In genomic region chr2:99153921-99154604, GRCh38 we compare ENCODE assay signal across 6 cellular contexts. TPM values are rescaled to one million over a fixed set of nuclear protein-coding genes. Genes with fewer than 3 reads are reported as not detected.
DNase-seq lines count a peak whose midpoint lies in the region; ATAC-seq and TF ChIP-seq lines count a peak whose summit lies in the region.

No MANE protein-coding gene starts in this region.

- peaks cover 0 to 12% (median 0%) of the 10 kb centered on the region in 4 donors for H3K36me3 ChIP-seq in right lobe of liver

- no peaks in the 10 kb centered on the region for H3K9me3 ChIP-seq in right lobe of liver

- TF ChIP-seq CTCF in WI38 (IDR thresholded peaks at IDR 0.05; ENCODE audit: low read depth, low read length) (no peak), right lobe of liver (IDR thresholded peaks at IDR 0.05) (no peak)

- H3K27me3 ChIP-seq in right lobe of liver = no peaks in the 10 kb centered on the region

- peak in 3 of 4 donors; percentile 1 to 6 (median 4) for ATAC-seq in right lobe of liver

- intact Hi-C loops in right lobe of liver (cut with DNase I) = no loop called here

- H3K27ac ChIP-seq in right lobe of liver = peak overlapping the region; percentile 86 to 94 (median 87)

- H3K4me3 ChIP-seq in WI38 (ENCODE audit: low read depth, low read length) = peak overlapping the region; percentile 82
- H3K4me3 ChIP-seq in right lobe of liver = peak overlapping the region; percentile 74 to 93 (median 84)

- TF ChIP-seq POLR2A in right lobe of liver (IDR thresholded peaks at IDR 0.05) = no peak

- DNase-seq in D341Med (ENCODE audit: low spot score) (peak; percentile 16), right lobe of liver (no peak), ureter (ENCODE audit: low spot score) (no peak), NCI-H345 (lab: John Stamatoyannopoulos, UW) (no peak)
- no peak for DNase-seq in activated CD4-positive, alpha-beta T cell treated with anti-CD3 and anti-CD28 coated beads for 1 hour

- H3K4me1 ChIP-seq in right lobe of liver = peaks cover 0 to 16% (median 0%) of the 10 kb centered on the region in 4 donors

- 15% methylated on average over 10 of the region's 12 CpGs for WGBS in right lobe of liver (ENCODE audit: insufficient coverage, low coverage, low lambda C conversion rate, missing lambda C conversion rate)

RNA-seq across cellular contexts. Expression of gene TSGA10, which starts 0.7 kb away (rescaled TPM):
- total RNA-seq in right lobe of liver (1 to 10 TPM; 1.6 to 5.6 (median 2.7) TPM), ureter (19.9 TPM)

RNA-seq across cellular contexts. Expression of gene LIPT1, which starts 0.7 kb away (rescaled TPM):
- total RNA-seq in right lobe of liver = 1 to 10 TPM; 1.9 to 5.0 (median 3.6) TPM
- 14.8 TPM for total RNA-seq in ureter

RNA-seq across cellular contexts. Expression of gene C2orf15, which starts 12.6 kb away (rescaled TPM):
- 1 to 10 TPM in 1 of 6 experiments, under 1 TPM in 5; 0.24 to 1.4 (median 0.44) TPM for total RNA-seq in right lobe of liver
- total RNA-seq in ureter = 4.9 TPM

RNA-seq across cellular contexts. Expression of gene MITD1, which starts 26.8 kb away (rescaled TPM):
- 10 to 100 TPM in 3 of 6 experiments, 1 to 10 TPM in 3; 4.0 to 12.5 (median 9.6) TPM for total RNA-seq in right lobe of liver
- 27.0 TPM for total RNA-seq in ureter

RNA-seq across cellular contexts. Expression of gene MRPL30, which starts 26.9 kb away (rescaled TPM):
- 10 to 100 TPM; 13.3 to 28.2 (median 14.2) TPM for total RNA-seq in right lobe of liver
- total RNA-seq in ureter = 33.8 TPM
